ENCODE assay signal across 39 cellular contexts in the genomic region with DNA sequence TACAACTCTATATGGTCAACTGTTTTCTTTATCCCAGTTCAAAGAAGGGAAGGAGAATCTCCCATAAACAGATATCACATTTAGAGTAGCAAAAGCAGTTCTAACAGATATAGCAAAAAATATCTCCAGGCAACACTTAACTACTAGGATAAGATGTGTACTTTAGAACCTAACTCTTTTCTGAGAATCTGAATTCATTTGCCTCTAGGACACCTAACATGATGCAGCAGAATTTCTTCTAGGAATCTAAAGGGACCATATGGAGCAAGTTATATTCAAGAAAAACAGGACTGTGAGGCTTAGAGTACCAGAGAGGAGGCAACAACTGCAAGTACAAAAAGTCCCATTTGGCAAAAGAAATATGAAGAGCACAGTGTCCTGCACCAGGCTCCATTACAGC.
"Had no signal": no experiment of that assay in that cellular context is flagged by ENCODE, and none has a peak within 500 bp of the region (broad histone marks: within the 10 kb centered on the region; RNA-seq: fewer than 3 reads in every experiment).

No MANE protein-coding gene starts in this region.

- H3K4me1 ChIP-seq: adrenal gland, ascending aorta, body of pancreas, breast epithelium had no signal

- H3K27ac ChIP-seq: adrenal gland, ascending aorta, body of pancreas, brain microvascular endothelial cell, breast epithelium, cardiac muscle cell had no signal

- H3K9me3 ChIP-seq: ascending aorta, body of pancreas, breast epithelium had no signal

- H3K36me3 Mint-ChIP-seq: activated naive CD4-positive, alpha-beta T cell treated with anti-CD3 and anti-CD28 coated beads, Interleukin-2, amount 10 ng/mL, durations not matched to agents 7 days and 5 days; activated naive CD4-positive, alpha-beta T cell treated with anti-CD3 and anti-CD28 coated beads, Interleukin-2, amount 50 U/mL, for 72 hours; activated naive CD8-positive, alpha-beta T cell; activated naive CD8-positive, alpha-beta T cell treated with anti-CD3 and anti-CD28 coated beads for 36 hours; activated naive CD8-positive, alpha-beta T cell treated with anti-CD3 and anti-CD28 coated beads, Interleukin-2, amount 10 ng/mL, durations not matched to agents 7 days and 5 days; brain had no signal

- ATAC-seq: activated naive CD4-positive, alpha-beta T cell treated with anti-CD3 and anti-CD28 coated beads, Interleukin-2, amount 50 U/mL, for 72 hours; activated naive CD8-positive, alpha-beta T cell treated with anti-CD3 and anti-CD28 coated beads, Interleukin-2, amount 50 U/mL, for 24 hours; activated T-cell treated with anti-CD3 and anti-CD28 coated beads, Interleukin-2, amount 50 U/mL, for 4 hours; activated T-cell treated with anti-CD3 and anti-CD28 coated beads, Interleukin-2, amount 50 U/mL, for 72 hours; activated T-helper 17 cell treated with anti-CD3 and anti-CD28 coated beads, Interleukin-2, amount 50 U/mL, for 72 hours; body of pancreas had no signal

- H3K4me3 Mint-ChIP-seq: activated naive CD4-positive, alpha-beta T cell treated with anti-CD3 and anti-CD28 coated beads for 36 hours; activated naive CD4-positive, alpha-beta T cell treated with anti-CD3 and anti-CD28 coated beads, Interleukin-2, amount 10 ng/mL, durations not matched to agents 7 days and 5 days; activated naive CD4-positive, alpha-beta T cell treated with anti-CD3 and anti-CD28 coated beads, Interleukin-2, amount 50 U/mL, for 24 hours; activated naive CD8-positive, alpha-beta T cell; activated naive CD8-positive, alpha-beta T cell treated with anti-CD3 and anti-CD28 coated beads for 36 hours; activated naive CD8-positive, alpha-beta T cell treated with anti-CD3 and anti-CD28 coated beads, Interleukin-2, amount 10 ng/mL, durations not matched to agents 7 days and 5 days; activated naive CD8-positive, alpha-beta T cell treated with anti-CD3 and anti-CD28 coated beads, Interleukin-2, amount 50 U/mL, for 24 hours; activated T-cell treated with anti-CD3 and anti-CD28 coated beads, Interleukin-2, amount 50 U/mL, for 24 hours; activated T-cell treated with anti-CD3 and anti-CD28 coated beads, Interleukin-2, amount 50 U/mL, for 4 hours; activated T-cell treated with anti-CD3 and anti-CD28 coated beads, Interleukin-2, amount 50 U/mL, for 72 hours; activated T-helper 1 cell treated with anti-CD3 and anti-CD28 coated beads, Interleukin-12 subunit alpha, Interleukin-12 subunit beta, Interleukin-2, Interleukin-4 antibody, amounts not matched to agents 30 ng/mL and 10 ng/mL and 1 ng/mL, durations not matched to agents 14 hours and 24 hours and 36 hours; activated T-helper 17 cell treated with anti-CD3 and anti-CD28 coated beads, Interleukin-2, amount 50 U/mL, for 72 hours; brain; central memory CD8-positive, alpha-beta T cell had no signal

- DNase-seq: activated effector memory CD4-positive, alpha-beta T cell treated with anti-CD3 and anti-CD28 coated beads, Interleukin-2, amount 50 U/mL, for 16 hours; activated effector memory CD4-positive, alpha-beta T cell treated with Interleukin-2 at 50 U/mL for 16 hours; activated gamma-delta T cell; activated gamma-delta T cell treated with Interleukin-2 at 50 U/mL for 16 hours; activated naive CD4-positive, alpha-beta T cell; activated naive CD4-positive, alpha-beta T cell treated with anti-CD3 and anti-CD28 coated beads for 36 hours; activated naive CD4-positive, alpha-beta T cell treated with anti-CD3 and anti-CD28 coated beads, Interleukin-2, amount 10 ng/mL, durations not matched to agents 7 days and 5 days; activated naive CD4-positive, alpha-beta T cell treated with anti-CD3 and anti-CD28 coated beads, Interleukin-2, amount 50 U/mL, for 16 hours; activated naive CD4-positive, alpha-beta T cell treated with Interleukin-2 at 50 U/mL for 16 hours; activated naive CD8-positive, alpha-beta T cell treated with anti-CD3 and anti-CD28 coated beads for 36 hours; activated naive CD8-positive, alpha-beta T cell treated with anti-CD3 and anti-CD28 coated beads, Interleukin-2, amount 10 ng/mL, durations not matched to agents 7 days and 5 days; activated naive CD8-positive, alpha-beta T cell treated with anti-CD3 and anti-CD28 coated beads, Interleukin-2, amount 50 U/mL, for 24 hours; activated T-cell treated with anti-CD3 and anti-CD28 coated beads, Interleukin-2, amount 50 U/mL, for 24 hours; activated T-cell treated with anti-CD3 and anti-CD28 coated beads, Interleukin-2, amount 50 U/mL, for 4 hours; activated T-cell treated with anti-CD3 and anti-CD28 coated beads, Interleukin-2, amount 50 U/mL, for 48 hours; activated T-cell treated with anti-CD3 and anti-CD28 coated beads, Interleukin-2, amount 50 U/mL, for 72 hours; adrenal gland; amniotic stem cell; amygdala; anterior cingulate cortex; aorta; body of pancreas; brain microvascular endothelial cell; caudate nucleus; central memory CD4-positive, alpha-beta T cell; cerebellar nuclear complex had no signal

- H3K9me3 Mint-ChIP-seq: activated naive CD4-positive, alpha-beta T cell treated with anti-CD3 and anti-CD28 coated beads, Interleukin-2, amount 50 U/mL, for 24 hours; activated naive CD4-positive, alpha-beta T cell treated with anti-CD3 and anti-CD28 coated beads, Interleukin-2, amount 50 U/mL, for 72 hours; activated naive CD8-positive, alpha-beta T cell treated with anti-CD3 and anti-CD28 coated beads for 36 hours; activated T-cell treated with anti-CD3 and anti-CD28 coated beads, Interleukin-2, amount 50 U/mL, for 4 hours; activated T-cell treated with anti-CD3 and anti-CD28 coated beads, Interleukin-2, amount 50 U/mL, for 72 hours; activated T-helper 1 cell treated with anti-CD3 and anti-CD28 coated beads, Interleukin-12 subunit alpha, Interleukin-12 subunit beta, Interleukin-2, Interleukin-4 antibody, amounts not matched to agents 30 ng/mL and 10 ng/mL and 1 ng/mL, durations not matched to agents 14 hours and 24 hours and 36 hours; activated T-helper 17 cell treated with anti-CD3 and anti-CD28 coated beads, Interleukin-2, amount 50 U/mL, for 72 hours; central memory CD8-positive, alpha-beta T cell had no signal

- H3K4me1 Mint-ChIP-seq: activated naive CD4-positive, alpha-beta T cell treated with anti-CD3 and anti-CD28 coated beads, Interleukin-2, amount 10 ng/mL, durations not matched to agents 7 days and 5 days; activated naive CD4-positive, alpha-beta T cell treated with anti-CD3 and anti-CD28 coated beads, Interleukin-2, amount 50 U/mL, for 24 hours; activated naive CD8-positive, alpha-beta T cell treated with anti-CD3 and anti-CD28 coated beads for 36 hours; activated naive CD8-positive, alpha-beta T cell treated with anti-CD3 and anti-CD28 coated beads, Interleukin-2, amount 10 ng/mL, durations not matched to agents 7 days and 5 days; activated naive CD8-positive, alpha-beta T cell treated with anti-CD3 and anti-CD28 coated beads, Interleukin-2, amount 50 U/mL, for 24 hours; brain; central memory CD8-positive, alpha-beta T cell had no signal

- FAIRE-seq: astrocyte, bronchial epithelial cell had no signal

- H3K4me3 ChIP-seq: adrenal gland, ascending aorta, body of pancreas, breast epithelium, cardiac muscle cell had no signal

- H3K36me3 ChIP-seq: adrenal gland, ascending aorta, brain microvascular endothelial cell, breast epithelium, cardiac muscle cell had no signal

- H3K27me3 ChIP-seq: adrenal gland, ascending aorta, body of pancreas, brain microvascular endothelial cell, breast epithelium, cardiac muscle cell had no signal

- H3K27ac Mint-ChIP-seq: activated naive CD4-positive, alpha-beta T cell treated with anti-CD3 and anti-CD28 coated beads for 36 hours; activated naive CD4-positive, alpha-beta T cell treated with anti-CD3 and anti-CD28 coated beads, Interleukin-2, amount 10 ng/mL, durations not matched to agents 7 days and 5 days; activated naive CD4-positive, alpha-beta T cell treated with anti-CD3 and anti-CD28 coated beads, Interleukin-2, amount 50 U/mL, for 24 hours; activated naive CD4-positive, alpha-beta T cell treated with anti-CD3 and anti-CD28 coated beads, Interleukin-2, amount 50 U/mL, for 72 hours; activated naive CD8-positive, alpha-beta T cell; activated naive CD8-positive, alpha-beta T cell treated with anti-CD3 and anti-CD28 coated beads for 36 hours; activated naive CD8-positive, alpha-beta T cell treated with anti-CD3 and anti-CD28 coated beads, Interleukin-2, amount 10 ng/mL, durations not matched to agents 7 days and 5 days; activated naive CD8-positive, alpha-beta T cell treated with anti-CD3 and anti-CD28 coated beads, Interleukin-2, amount 50 U/mL, for 24 hours; activated T-cell treated with anti-CD3 and anti-CD28 coated beads, Interleukin-2, amount 50 U/mL, for 24 hours; activated T-cell treated with anti-CD3 and anti-CD28 coated beads, Interleukin-2, amount 50 U/mL, for 72 hours; activated T-helper 1 cell treated with anti-CD3 and anti-CD28 coated beads, Interleukin-12 subunit alpha, Interleukin-12 subunit beta, Interleukin-2, Interleukin-4 antibody, amounts not matched to agents 30 ng/mL and 10 ng/mL and 1 ng/mL, durations not matched to agents 14 hours and 24 hours and 36 hours; activated T-helper 17 cell treated with anti-CD3 and anti-CD28 coated beads, Interleukin-2, amount 50 U/mL, for 72 hours; activated T-helper 2 cell treated with anti-CD3 and anti-CD28 coated beads, Interferon-gamma antibody, Interleukin-2, Interleukin-4, amounts not matched to agents 10 μg/mL and 5 μg/mL and 100 μg/mL, durations not matched to agents 14 hours and 24 hours and 36 hours; brain had no signal
